In genomic region chr11:10654211-10655150, GRCh38 we compare ENCODE assay signal across 8 cellular contexts. TPM values are rescaled to one million over a fixed set of nuclear protein-coding genes. Genes with fewer than 3 reads are reported as not detected.
DNase-seq lines count a peak whose midpoint lies in the region; ATAC-seq, FAIRE-seq and TF ChIP-seq lines count a peak whose summit lies in the region.

No MANE protein-coding gene starts in this region.

- no peak overlapping the region for H2BK12ac ChIP-seq in H1 (ENCODE audit: low read depth, low read length)

- intact Hi-C loops in uterus (cut with DNase I; ENCODE audit: low total_unique reads): no loop called here

- no peaks in the 10 kb centered on the region for H3K79me1 ChIP-seq in H1 (ENCODE audit: low read depth, low read length)

- no peaks in the 10 kb centered on the region for H3K36me3 Mint-ChIP-seq in memory B cell

- H3K4ac ChIP-seq in H1 (replicated peaks; ENCODE audit: insufficient read length, low read depth, low read length): no peak overlapping the region

- POLR2A ChIA-PET in H1 (lab: Charles Lee; ENCODE audit: partially characterized antibody): no interaction called here

- no peaks in the 10 kb centered on the region for H3K23me2 ChIP-seq in H1 (ENCODE audit: low read depth, low read length)

- TF ChIP-seq CTCF in H1 (IDR thresholded peaks at IDR 0.05; ENCODE audit: control extremely low read depth in 1 of 3, insufficient read depth in 1 of 3, low read depth in 1 of 3, low read length in 3 of 3) (peak in 2 of 3 experiments; percentile 65 to 71; a peak in 3 of 4 replicates), uterus (IDR thresholded peaks at IDR 0.05) (peak; percentile 39 to 56 (median 49))

- H3K4me1 ChIP-seq in H1 (replicated peaks in 1 of 4; ENCODE audit: control insufficient read depth in 3 of 4, insufficient read depth in 4 of 4, low read length in 3 of 4) (peaks cover 0 to 4% (median 0%) of the 10 kb centered on the region in 4 experiments; a peak in 3 of 7 replicates), uterus (peaks cover 8 to 27% of the 10 kb centered on the region in 2 donors)

- peak overlapping the region; percentile 24 for H4K5ac ChIP-seq in H1 (ENCODE audit: insufficient read length, low read depth, low read length)

- no peak overlapping the region for H2BK20ac ChIP-seq in H1 (ENCODE audit: low read length)

- peak overlapping the region; percentile 36 for H3K27ac Mint-ChIP-seq in memory B cell

- no peak overlapping the region for H3K9ac ChIP-seq in H1 (replicated peaks in 1 of 4; ENCODE audit: extremely low read depth in 1 of 4, low read depth in 3 of 4, low read length in 3 of 4)

- no peak overlapping the region for H3K14ac ChIP-seq in H1 (ENCODE audit: insufficient read length)

- FAIRE-seq in H1 (lab: Jason Lieb, UNC): no peak

- H2AK5ac ChIP-seq in H1 (ENCODE audit: low read depth, low read length): no peak overlapping the region

- CTCF ChIA-PET in H1 (lab: Charles Lee; ENCODE audit: partially characterized antibody): interaction anchor here (0.6 to 6.0 kb wide), 46 partner anchors 8 to 732 kb away, joined by 3 to 92 read pairs (median 4); partner anchors contain the start of genes IRAG1 and LYVE1

- H3K27ac ChIP-seq in H1 (ENCODE audit: low read depth, low read length) (no peak overlapping the region), uterus (peak overlapping the region in 1 of 2 donors; percentile 86)

- ATAC-seq in GM19351 (IDR thresholded peaks at IDR 0.05; ENCODE audit: unreplicated experiment): peak; percentile 58
- peak; percentile 73 for ATAC-seq in memory B cell (ENCODE audit: low read depth)
- ATAC-seq in HG03196 (IDR thresholded peaks at IDR 0.05; ENCODE audit: unreplicated experiment): no peak

- H2BK15ac ChIP-seq in H1 (ENCODE audit: low read length): peak overlapping the region; percentile 8; the same call in 1 of the 2 replicates

- no peak overlapping the region; the same call in 1 of the 2 replicates for H3K18ac ChIP-seq in H1 (ENCODE audit: extremely low read depth, low read length)

- H3K79me2 ChIP-seq in H1 (ENCODE audit: control insufficient read depth in 1 of 2, insufficient read depth in 2 of 2, low read length in 2 of 2): no peaks in the 10 kb centered on the region

- WGBS in H1 (ENCODE audit: extremely low coverage in 1 of 2, insufficient coverage in 1 of 2, insufficient read length in 1 of 2, insufficient replicate concordance in 2 of 2, low coverage in 1 of 2, low lambda C conversion rate in 2 of 2, missing lambda C conversion rate in 1 of 2), 2 experiments: 79% methylated on average over 3 of the region's 3 CpGs; no CpG with 5 or more reads in 1 of the 2 experiments

- TF ChIP-seq RAD21 in H1 (IDR thresholded peaks at IDR 0.05 in 1 of 2, conservative IDR thresholded peaks at IDR 0.05 in 1 of 2; ENCODE audit: low read depth in 2 of 2, low read length in 2 of 2): peak; percentile 87 to 90

- H3K4me3 ChIP-seq in H1 (ENCODE audit: extremely low read depth in 1 of 4, insufficient read depth in 2 of 4, low read depth in 3 of 4, low read length in 4 of 4) (no peak overlapping the region), uterus (no peak overlapping the region)

- H3K9me3 ChIP-seq in H1 (ENCODE audit: insufficient read depth in 2 of 2, low read depth in 1 of 2, low read length in 1 of 2): no peaks in the 10 kb centered on the region
- H3K9me3 ChIP-seq in uterus: no peaks in the 10 kb centered on the region

- H3K9me3 Mint-ChIP-seq in memory B cell: no peaks in the 10 kb centered on the region

- no peak overlapping the region for H3K4me2 ChIP-seq in H1 (ENCODE audit: insufficient read depth in 1 of 2, low read depth in 2 of 2, low read length in 2 of 2)

- H3K27me3 Mint-ChIP-seq in memory B cell: no peaks in the 10 kb centered on the region

- no peaks in the 10 kb centered on the region for H3K36me3 ChIP-seq in H1 (ENCODE audit: control insufficient read depth in 2 of 4, insufficient read depth in 4 of 4, low read length in 3 of 4)
- no peaks in the 10 kb centered on the region for H3K36me3 ChIP-seq in uterus

- H3K27me3 ChIP-seq in H1 (replicated peaks in 1 of 4; ENCODE audit: control insufficient read depth in 3 of 4, extremely low read depth in 1 of 4, insufficient read depth in 3 of 4, low read length in 3 of 4) (no peaks in the 10 kb centered on the region), uterus (no peaks in the 10 kb centered on the region)

- peaks cover 47% of the 10 kb centered on the region for H3K4me1 Mint-ChIP-seq in memory B cell

- H3K23ac ChIP-seq in H1 (ENCODE audit: insufficient read length): no peak overlapping the region

- H3K56ac ChIP-seq in H1 (replicated peaks; ENCODE audit: insufficient read length, low read depth, low read length): no peak overlapping the region

- H2AFZ ChIP-seq in H1 (ENCODE audit: low read length): no peak overlapping the region

- H2BK5ac ChIP-seq in H1 (ENCODE audit: low read depth, low read length): 0 out of 2 replicates have a peak overlapping the region, but pooled peaks have one; percentile 2

- H3K4me3 Mint-ChIP-seq in memory B cell: no peak overlapping the region

- H4K91ac ChIP-seq in H1 (replicated peaks; ENCODE audit: insufficient read length, low read length): no peak overlapping the region

- H4K8ac ChIP-seq in H1 (ENCODE audit: extremely low read depth, insufficient read depth, low read length): no peak overlapping the region

- no peak overlapping the region for H2BK120ac ChIP-seq in H1 (replicated peaks; ENCODE audit: low read depth, low read length)

- TF ChIP-seq POLR2A in H1 (IDR thresholded peaks at IDR 0.05; ENCODE audit: control extremely low read depth in 1 of 2, low read depth in 2 of 2, low read length in 2 of 2): no peak
- TF ChIP-seq POLR2A in uterus (IDR thresholded peaks at IDR 0.05): no peak

- DNase-seq in COLO829 (ENCODE audit: low spot score): peak; percentile 62
- DNase-seq in M059J (ENCODE audit: low read depth): peak; percentile 77
- DNase-seq in T-helper 1 cell: peak in 3 of 5 donors; percentile 7 to 60 (median 19)
- DNase-seq in H1 (ENCODE audit: low read depth in 1 of 2, low spot score in 2 of 2): no peak
- DNase-seq in memory B cell (ENCODE audit: low spot score in 2 of 2): peak; percentile 28 to 40
- DNase-seq in uterus: no peak

- TF ChIP-seq EP300 in H1 (IDR thresholded peaks at IDR 0.05; ENCODE audit: borderline replicate concordance in 1 of 2, low read depth in 2 of 2, low read length in 2 of 2): no peak

- no peaks in the 10 kb centered on the region for H4K20me1 ChIP-seq in H1 (replicated peaks in 1 of 2; ENCODE audit: control insufficient read depth in 1 of 2, insufficient read depth in 2 of 2, low read length in 2 of 2)

TF ChIP-seq in H1, 55 proteins besides CTCF, POLR2A, EP300 and RAD21:
- TF ChIP-seq YY1 (IDR thresholded peaks at IDR 0.05; ENCODE audit: low read depth, low read length): peak; percentile 92
- TF ChIP-seq BACH1 (IDR thresholded peaks at IDR 0.05; ENCODE audit: low read length): no peak
- TF ChIP-seq KDM5A (IDR thresholded peaks at IDR 0.05; ENCODE audit: low read length): no peak

RNA-seq across cellular contexts. Expression of gene IRAG1, which starts 39.1 kb away (rescaled TPM):
- 18.4 and 27.5 TPM in 2 replicates for total RNA-seq in M059J (2014; rRNA removed; shearing (Covaris generic))
- 2.7 and 3.3 TPM in 2 replicates for total RNA-seq in H1 (2021; fragmentation: NEBNext Ultra II Directional; extraction: Animal tissue kit (Norgen Biotek cat#: 25700))
- polyA plus RNA-seq in H1 (2011; rRNA removed): 1.8 and 2.2 TPM in 2 replicates
- 1.9 TPM for polyA plus RNA-seq in H1 (2011; cell fraction: cytosol; rRNA removed)
- 5.5 TPM for polyA plus RNA-seq in H1 (2011; cell fraction: nucleus; rRNA removed)
- 1.9 to 2.5 TPM (median 2.1 TPM) in 4 replicates for polyA plus RNA-seq in H1 (2012, experiment 1 of 2)
- 0.37 TPM for polyA plus RNA-seq in H1 (2012, experiment 2 of 2)
- polyA plus RNA-seq in H1 (2013, experiment 1 of 2): 1.9 TPM
- polyA plus RNA-seq in H1 (2013, experiment 2 of 2): 2.0 TPM
- polyA minus RNA-seq in H1 (2011; rRNA and poly(A)+ RNA removed): 3.4 and 4.0 TPM in 2 replicates
- polyA minus RNA-seq in H1 (2011; cell fraction: cytosol; rRNA and poly(A)+ RNA removed): 4.0 TPM
- polyA minus RNA-seq in H1 (2011; cell fraction: nucleus; rRNA and poly(A)+ RNA removed): 7.3 TPM
- 100 to 1,000 TPM in 2 of 4 donors, 10 to 100 TPM in 2; 21.2 to 240 (median 107) TPM for total RNA-seq in uterus

Comparison
In these comparisons a context has a peak if more than half of its experiments do, and no peak if none do; other contexts are left out.
1. DNase-seq: peak in COLO829 (single experiment), M059J (single experiment), T-helper 1 cell (3 of 5) and memory B cell (2 of 2); none in H1 (0 of 2) and uterus (0 of 2).